In the genomic region with DNA sequence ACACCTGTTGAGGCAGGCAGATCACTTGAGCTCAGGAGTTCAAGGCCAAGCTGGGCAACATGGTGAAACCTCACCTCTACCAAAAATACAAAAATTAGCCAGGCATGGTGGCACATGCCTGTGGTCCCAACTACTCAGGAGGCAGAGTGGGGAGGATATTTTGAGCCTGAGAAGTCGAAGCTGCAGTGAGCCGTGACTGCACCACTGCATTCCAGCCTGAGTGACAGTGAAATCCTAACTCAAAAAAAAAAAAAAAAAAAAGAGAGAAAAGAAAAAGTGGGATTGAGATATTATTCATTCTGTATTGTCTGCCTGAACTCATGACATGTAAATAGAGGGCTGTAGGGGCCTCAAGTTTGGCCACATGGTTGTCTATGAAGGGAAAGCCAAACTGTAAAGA, we compare ENCODE assay signal across 22 cellular contexts. TPM values are rescaled to one million over a fixed set of nuclear protein-coding genes. Genes with fewer than 3 reads are reported as not detected.
DNase-seq lines count a peak whose midpoint lies in the region; ATAC-seq, FAIRE-seq and TF ChIP-seq lines count a peak whose summit lies in the region.
"Had no signal": no experiment of that assay in that cellular context is flagged by ENCODE, and none has a peak within 500 bp of the region (broad histone marks: within the 10 kb centered on the region; RNA-seq: fewer than 3 reads in every experiment).

No MANE protein-coding gene starts in this region.

- ATAC-seq in T-helper 17 cell (no peak), gastrocnemius medialis (no peak)
- ATAC-seq: effector memory CD8-positive, alpha-beta T cell; HCT116; left ventricle myocardium superior; stimulated activated naive B cell treated with anti-CD40 and anti-IgM and Interleukin-4, amounts not matched to agents 10 μg/mL and 1 μg/mL and 100 μg/mL, for 72 hours had no signal

- no peak overlapping the region for H3K4me2 ChIP-seq in skeletal muscle satellite cell (ENCODE audit: low read length)

- no peaks in the 10 kb centered on the region for H3K9me3 ChIP-seq in HEK293 (ENCODE audit: control insufficient read depth, insufficient read depth, low read depth, low read length)
- H3K9me3 ChIP-seq in T-helper 17 cell (ENCODE audit: control insufficient read depth, low read length, poor library complexity, severe bottlenecking) = no peaks in the 10 kb centered on the region
- H3K9me3 ChIP-seq in skeletal muscle satellite cell (replicated peaks; ENCODE audit: low read length) = no peaks in the 10 kb centered on the region
- no peaks in the 10 kb centered on the region for H3K9me3 ChIP-seq in small intestine (ENCODE audit: control insufficient read depth, low read depth)
- H3K9me3 ChIP-seq in gastrocnemius medialis = no peaks in the 10 kb centered on the region
- H3K9me3 ChIP-seq: colonic mucosa, thoracic aorta had no signal

- peak overlapping the region; percentile 84 for H3K9ac ChIP-seq in skeletal muscle satellite cell (ENCODE audit: low read depth, low read length)

- no peak for FAIRE-seq in small intestine (lab: Jason Lieb, UNC)

- peak overlapping the region; percentile 29 for H3K27ac Mint-ChIP-seq in T-helper 17 cell
- H3K27ac Mint-ChIP-seq: activated naive CD8-positive, alpha-beta T cell; effector memory CD8-positive, alpha-beta T cell; stimulated activated naive B cell treated with anti-CD40 and anti-IgM and Interleukin-4, amounts not matched to agents 10 μg/mL and 1 μg/mL and 100 μg/mL, for 72 hours had no signal

- intact Hi-C loops in gastrocnemius medialis (cut with DNase I; ENCODE audit: low total_unique reads) = no loop called here

- peaks cover 3% of the 10 kb centered on the region for H3K36me3 Mint-ChIP-seq in T-helper 17 cell (ENCODE audit: low read depth)

- TF ChIP-seq POLR2A in gastrocnemius medialis (IDR thresholded peaks at IDR 0.05) = no peak

- TF ChIP-seq CTCF in HEK293 (tag by site-specific recombination; IDR thresholded peaks at IDR 0.05) (no peak), gastrocnemius medialis (IDR thresholded peaks at IDR 0.05 in 4 of 5, conservative IDR thresholded peaks at IDR 0.05 in 1 of 5) (no peak)

- no peak overlapping the region for H3K4me3 Mint-ChIP-seq in T-helper 17 cell
- H3K4me3 Mint-ChIP-seq: activated naive CD8-positive, alpha-beta T cell; brain; CD4-positive, alpha-beta memory T cell; effector memory CD8-positive, alpha-beta T cell; stimulated activated naive B cell treated with anti-CD40 and anti-IgM and Interleukin-4, amounts not matched to agents 10 μg/mL and 1 μg/mL and 100 μg/mL, for 72 hours had no signal

- H3K36me3 ChIP-seq in HEK293 (ENCODE audit: control insufficient read depth in 2 of 2, insufficient read depth in 1 of 2, low read length in 2 of 2) (peaks cover 2 to 7% of the 10 kb centered on the region in 2 experiments; a peak in 2 of 3 replicates), skeletal muscle satellite cell (ENCODE audit: insufficient read depth, low read length) (peaks cover 12% of the 10 kb centered on the region), small intestine (ENCODE audit: control insufficient read depth in 2 of 2, insufficient read depth in 2 of 2, low read length in 2 of 2) (no peaks in the 10 kb centered on the region), gastrocnemius medialis (peaks cover 3 to 19% of the 10 kb centered on the region in 2 donors)
- H3K36me3 ChIP-seq: colonic mucosa had no signal

- no peaks in the 10 kb centered on the region for H3K27me3 ChIP-seq in skeletal muscle satellite cell (ENCODE audit: control insufficient read depth, insufficient read depth, low read length)
- no peaks in the 10 kb centered on the region for H3K27me3 ChIP-seq in small intestine (ENCODE audit: control insufficient read depth in 2 of 2, insufficient read depth in 2 of 2, low read length in 2 of 2)
- no peaks in the 10 kb centered on the region for H3K27me3 ChIP-seq in gastrocnemius medialis
- H3K27me3 ChIP-seq: colonic mucosa had no signal

- no peaks in the 10 kb centered on the region for H3K27me3 Mint-ChIP-seq in T-helper 17 cell
- H3K27me3 Mint-ChIP-seq: activated naive CD8-positive, alpha-beta T cell; brain; CD4-positive, alpha-beta memory T cell; effector memory CD8-positive, alpha-beta T cell; stimulated activated naive B cell treated with anti-CD40 and anti-IgM and Interleukin-4, amounts not matched to agents 10 μg/mL and 1 μg/mL and 100 μg/mL, for 72 hours had no signal

- no peak overlapping the region for H3K27ac ChIP-seq in HEK293 (ENCODE audit: extremely low read depth, low read depth, low read length)
- no peak overlapping the region for H3K27ac ChIP-seq in small intestine (ENCODE audit: low read depth in 1 of 2, low read length in 1 of 2)
- H3K27ac ChIP-seq in gastrocnemius medialis = no peak overlapping the region
- H3K27ac ChIP-seq: colonic mucosa had no signal

- H3K4me3 ChIP-seq in HEK293 (ENCODE audit: low read depth, low read length) (no peak overlapping the region), skeletal muscle satellite cell (ENCODE audit: low read length) (no peak overlapping the region), small intestine (ENCODE audit: low read depth in 1 of 2, low read length in 2 of 2) (no peak overlapping the region), gastrocnemius medialis (no peak overlapping the region)
- H3K4me3 ChIP-seq: colonic mucosa, thoracic aorta had no signal

- H3K4me1 ChIP-seq in HEK293 (ENCODE audit: control insufficient read depth, insufficient read depth, low read length) (0 out of 2 replicates have a peak, but pooled peaks cover 3% of the 10 kb centered on the region), skeletal muscle satellite cell (ENCODE audit: control insufficient read depth, insufficient read depth, low read length) (peaks cover 26% of the 10 kb centered on the region), small intestine (ENCODE audit: control insufficient read depth in 2 of 2, insufficient read depth in 1 of 2, low read depth in 1 of 2, low read length in 1 of 2) (no peaks in the 10 kb centered on the region), gastrocnemius medialis (no peaks in the 10 kb centered on the region)
- H3K4me1 ChIP-seq: colonic mucosa had no signal

- no peak for DNase-seq in T-helper 17 cell
- peak; percentile 90 for DNase-seq in glomerular visceral epithelial cell (ENCODE audit: extremely low spot score)
- DNase-seq in small intestine = no peak
- no peak for DNase-seq in KBM-7
- no peak for DNase-seq in gastrocnemius medialis
- DNase-seq: activated CD4-positive, alpha-beta T cell treated with anti-CD3 and anti-CD28 coated beads, Interleukin-2, amount 50 U/mL, for 1 hour; CD4-positive, alpha-beta memory T cell; colonic mucosa; effector memory CD8-positive, alpha-beta T cell; Kasumi-1; left ventricle myocardium superior; NCI-H1092 treated with DMSO at 0.1 percent for 48 hours; NCI-H2081 treated with DMSO at 0.1 percent for 48 hours; OCI-M1; SHP77 treated with DMSO at 0.1 percent for 48 hours; stimulated activated naive B cell treated with anti-CD40 and anti-IgM and Interleukin-4, amounts not matched to agents 10 μg/mL and 1 μg/mL and 100 μg/mL, for 72 hours had no signal

- CTCF ChIA-PET in HEK293 (lab: Yijun Ruan, JAX) = no interaction called here

- H3K4me1 Mint-ChIP-seq in T-helper 17 cell = no peaks in the 10 kb centered on the region
- H3K4me1 Mint-ChIP-seq: brain; CD4-positive, alpha-beta memory T cell; stimulated activated naive B cell treated with anti-CD40 and anti-IgM and Interleukin-4, amounts not matched to agents 10 μg/mL and 1 μg/mL and 100 μg/mL, for 72 hours had no signal

- 92 to 100% (median 96%) methylated on average over 2 of the region's 2 CpGs for WGBS in small intestine, 3 donors

- in situ Hi-C loops in KBM-7 (cut with MboI; ENCODE audit: low pct_unique_long_range_greater_than_20kb, low sequenced_read_pairs) = no loop called here
- in situ Hi-C loops in gastrocnemius medialis (cut with MboI; ENCODE audit: low sequenced_read_pairs in 4 of 4) = no loop called here

- POLR2A ChIA-PET in HEK293 (lab: Yijun Ruan, JAX) = interaction anchor here (0.7 kb wide), 1 partner anchor 725 kb away, joined by 3 read pairs; no protein-coding TSS in a partner anchor

TF ChIP-seq in HEK293, 187 proteins besides CTCF, POLR2A, EP300 and RAD21:
- TF ChIP-seq EGR2 (tag by site-specific recombination; IDR thresholded peaks at IDR 0.05; ENCODE audit: low read depth) (no peak), ZSCAN16 (tag by site-specific recombination; IDR thresholded peaks at IDR 0.05) (no peak), ZNF214 (tag by site-specific recombination; IDR thresholded peaks at IDR 0.05; ENCODE audit: borderline replicate concordance) (no peak), SCRT2 (tag by site-specific recombination; IDR thresholded peaks at IDR 0.05) (peak; percentile 79), SCRT1 (tag by site-specific recombination; IDR thresholded peaks at IDR 0.05; ENCODE audit: borderline replicate concordance) (0 out of 2 replicates have a peak, but pooled peaks have one; percentile 30), ZNF19 (tag by site-specific recombination; IDR thresholded peaks at IDR 0.05; ENCODE audit: low read depth) (no peak), OSR2 (tag by site-specific recombination; IDR thresholded peaks at IDR 0.05) (no peak), ZNF624 (tag by site-specific recombination; IDR thresholded peaks at IDR 0.05) (no peak), ZNF404 (tag by site-specific recombination; IDR thresholded peaks at IDR 0.05) (no peak)
- TF ChIP-seq, protein P1, sequence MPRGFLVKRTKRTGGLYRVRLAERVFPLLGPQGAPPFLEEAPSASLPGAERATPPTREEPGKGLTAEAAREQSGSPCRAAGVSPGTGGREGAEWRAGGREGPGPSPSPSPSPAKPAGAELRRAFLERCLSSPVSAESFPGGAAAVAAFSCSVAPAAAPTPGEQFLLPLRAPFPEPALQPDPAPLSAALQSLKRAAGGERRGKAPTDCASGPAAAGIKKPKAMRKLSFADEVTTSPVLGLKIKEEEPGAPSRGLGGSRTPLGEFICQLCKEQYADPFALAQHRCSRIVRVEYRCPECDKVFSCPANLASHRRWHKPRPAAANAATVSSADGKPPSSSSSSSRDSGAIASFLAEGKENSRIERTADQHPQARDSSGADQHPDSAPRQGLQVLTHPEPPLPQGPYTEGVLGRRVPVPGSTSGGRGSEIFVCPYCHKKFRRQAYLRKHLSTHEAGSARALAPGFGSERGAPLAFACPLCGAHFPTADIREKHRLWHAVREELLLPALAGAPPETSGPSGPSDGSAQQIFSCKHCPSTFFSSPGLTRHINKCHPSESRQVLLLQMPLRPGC (tag by site-specific recombination; IDR thresholded peaks at IDR 0.05) = no peak
TF ChIP-seq in HEK293: peak in this region for 2.

RNA-seq across cellular contexts. Expression of gene WNT2B, which starts 37.3 kb away (rescaled TPM):
- total RNA-seq in T-helper 17 cell (under 1 TPM; 0.13 to 0.37 TPM), gastrocnemius medialis (1 to 10 TPM in 1 of 4 donors, under 1 TPM in 3; 0.03 to 1.5 (median 0.41) TPM)
- total RNA-seq in skeletal muscle satellite cell (2012; rRNA removed) = 0.87 and 1.3 TPM in 2 replicates
- polyA plus RNA-seq in small intestine = 1 to 10 TPM; 1.6 to 3.6 (median 3.6) TPM
